In the genomic region with DNA sequence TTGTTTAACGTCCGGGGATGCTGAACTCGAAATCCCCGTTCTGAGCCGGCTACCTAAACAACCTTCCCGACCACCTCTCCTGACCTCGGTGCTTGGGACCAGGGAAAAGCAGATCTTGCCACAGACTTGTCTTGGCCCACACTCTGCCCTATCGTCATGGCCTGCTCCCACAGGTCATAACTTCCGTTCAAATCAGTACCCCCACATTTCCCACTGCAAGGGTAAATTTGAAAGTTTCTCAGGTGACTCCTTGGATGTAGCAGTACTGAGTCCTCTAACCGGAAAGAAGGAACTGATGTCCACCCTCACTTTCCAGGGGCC, we compare ENCODE assay signal across 1 cellular context.
TF ChIP-seq lines count a peak whose summit lies in the region.

No MANE protein-coding gene starts in this region.

TF ChIP-seq in endothelial cell of umbilical vein, 7 proteins besides CTCF, POLR2A, EP300 and RAD21:
- TF ChIP-seq POLR2AphosphoS5 (IDR thresholded peaks at IDR 0.05; ENCODE audit: insufficient read depth, low read depth, low read length) (no peak), JUN (IDR thresholded peaks at IDR 0.05; ENCODE audit: borderline replicate concordance, insufficient read depth, insufficient read length, low read depth) (no peak), MAX (IDR thresholded peaks at IDR 0.05; ENCODE audit: insufficient read depth, insufficient read length) (no peak), FOS (IDR thresholded peaks at IDR 0.05; ENCODE audit: borderline replicate concordance, insufficient read depth, low read length) (no peak), EZH2 (IDR thresholded peaks at IDR 0.05; ENCODE audit: borderline replicate concordance, low read depth, low read length, severe bottlenecking) (no peak), GATA2 (IDR thresholded peaks at IDR 0.05; ENCODE audit: insufficient read depth, insufficient read length, low read depth, low read length) (no peak), MYC (IDR thresholded peaks at IDR 0.05; ENCODE audit: low read depth, low read length) (no peak)
